ENCODE assay signal across 3 cellular contexts in the genomic region with DNA sequence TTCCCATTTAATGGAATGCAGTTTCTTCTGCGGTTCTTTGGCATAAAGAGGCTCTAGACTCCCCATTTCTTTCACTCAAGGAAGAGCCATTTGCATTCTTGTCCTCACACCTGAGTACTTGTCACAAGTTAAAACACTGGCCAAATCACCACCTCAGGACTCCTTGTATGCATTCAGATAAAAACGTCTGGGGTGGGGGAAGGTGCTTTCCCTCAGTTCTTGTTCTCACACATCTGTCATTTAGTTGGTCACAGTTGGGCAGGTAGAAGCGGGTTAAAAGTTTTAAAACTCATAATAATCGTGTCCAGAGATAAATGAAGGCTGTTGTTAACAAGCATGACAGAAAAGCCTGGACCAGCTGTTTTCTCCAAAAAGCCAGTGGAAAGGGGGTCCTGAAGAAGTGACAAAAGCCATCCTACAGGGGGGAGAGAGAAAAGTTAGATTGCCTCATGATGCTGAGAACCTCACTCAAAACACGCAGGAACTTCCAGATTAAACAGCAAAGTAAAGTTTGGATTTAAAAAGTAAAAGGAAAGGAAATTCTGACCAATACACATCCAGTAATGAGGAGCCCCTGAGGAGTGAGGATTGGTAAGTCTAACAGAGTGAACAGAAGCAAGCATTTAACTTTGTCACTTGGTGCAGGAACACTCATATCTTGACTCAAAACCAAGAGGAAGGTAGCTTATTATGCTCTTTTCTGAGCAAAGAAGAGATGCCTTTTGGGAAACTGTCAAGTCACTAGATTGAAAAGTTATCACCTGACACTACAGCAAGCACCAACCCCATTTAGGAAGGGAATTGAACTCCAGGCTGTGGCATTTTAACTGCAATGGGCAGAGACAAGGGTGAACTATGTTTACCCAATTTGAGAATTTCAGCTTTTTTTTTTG.
TF ChIP-seq lines count a peak whose summit lies in the region.

No MANE protein-coding gene starts in this region.

TF ChIP-seq in GM12878, 131 proteins besides CTCF, POLR2A, EP300 and RAD21 (continues in another document):
- TF ChIP-seq MTA2 (IDR thresholded peaks at IDR 0.05; ENCODE audit: low read depth): peak; percentile 93
- peak; percentile 84 for TF ChIP-seq FOXM1 (IDR thresholded peaks at IDR 0.05; ENCODE audit: low read depth, low read length)
- TF ChIP-seq, protein P1, sequence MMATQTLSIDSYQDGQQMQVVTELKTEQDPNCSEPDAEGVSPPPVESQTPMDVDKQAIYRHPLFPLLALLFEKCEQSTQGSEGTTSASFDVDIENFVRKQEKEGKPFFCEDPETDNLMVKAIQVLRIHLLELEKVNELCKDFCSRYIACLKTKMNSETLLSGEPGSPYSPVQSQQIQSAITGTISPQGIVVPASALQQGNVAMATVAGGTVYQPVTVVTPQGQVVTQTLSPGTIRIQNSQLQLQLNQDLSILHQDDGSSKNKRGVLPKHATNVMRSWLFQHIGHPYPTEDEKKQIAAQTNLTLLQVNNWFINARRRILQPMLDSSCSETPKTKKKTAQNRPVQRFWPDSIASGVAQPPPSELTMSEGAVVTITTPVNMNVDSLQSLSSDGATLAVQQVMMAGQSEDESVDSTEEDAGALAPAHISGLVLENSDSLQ (IDR thresholded peaks at IDR 0.05): peak; percentile 33
- TF ChIP-seq, protein P2, sequence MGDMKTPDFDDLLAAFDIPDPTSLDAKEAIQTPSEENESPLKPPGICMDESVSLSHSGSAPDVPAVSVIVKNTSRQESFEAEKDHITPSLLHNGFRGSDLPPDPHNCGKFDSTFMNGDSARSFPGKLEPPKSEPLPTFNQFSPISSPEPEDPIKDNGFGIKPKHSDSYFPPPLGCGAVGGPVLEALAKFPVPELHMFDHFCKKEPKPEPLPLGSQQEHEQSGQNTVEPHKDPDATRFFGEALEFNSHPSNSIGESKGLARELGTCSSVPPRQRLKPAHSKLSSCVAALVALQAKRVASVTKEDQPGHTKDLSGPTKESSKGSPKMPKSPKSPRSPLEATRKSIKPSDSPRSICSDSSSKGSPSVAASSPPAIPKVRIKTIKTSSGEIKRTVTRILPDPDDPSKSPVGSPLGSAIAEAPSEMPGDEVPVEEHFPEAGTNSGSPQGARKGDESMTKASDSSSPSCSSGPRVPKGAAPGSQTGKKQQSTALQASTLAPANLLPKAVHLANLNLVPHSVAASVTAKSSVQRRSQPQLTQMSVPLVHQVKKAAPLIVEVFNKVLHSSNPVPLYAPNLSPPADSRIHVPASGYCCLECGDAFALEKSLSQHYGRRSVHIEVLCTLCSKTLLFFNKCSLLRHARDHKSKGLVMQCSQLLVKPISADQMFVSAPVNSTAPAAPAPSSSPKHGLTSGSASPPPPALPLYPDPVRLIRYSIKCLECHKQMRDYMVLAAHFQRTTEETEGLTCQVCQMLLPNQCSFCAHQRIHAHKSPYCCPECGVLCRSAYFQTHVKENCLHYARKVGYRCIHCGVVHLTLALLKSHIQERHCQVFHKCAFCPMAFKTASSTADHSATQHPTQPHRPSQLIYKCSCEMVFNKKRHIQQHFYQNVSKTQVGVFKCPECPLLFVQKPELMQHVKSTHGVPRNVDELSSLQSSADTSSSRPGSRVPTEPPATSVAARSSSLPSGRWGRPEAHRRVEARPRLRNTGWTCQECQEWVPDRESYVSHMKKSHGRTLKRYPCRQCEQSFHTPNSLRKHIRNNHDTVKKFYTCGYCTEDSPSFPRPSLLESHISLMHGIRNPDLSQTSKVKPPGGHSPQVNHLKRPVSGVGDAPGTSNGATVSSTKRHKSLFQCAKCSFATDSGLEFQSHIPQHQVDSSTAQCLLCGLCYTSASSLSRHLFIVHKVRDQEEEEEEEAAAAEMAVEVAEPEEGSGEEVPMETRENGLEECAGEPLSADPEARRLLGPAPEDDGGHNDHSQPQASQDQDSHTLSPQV (IDR thresholded peaks at IDR 0.05): peak; percentile 16; the same call in 1 of the 2 replicates
- peak; percentile 90 for TF ChIP-seq BCL11A (IDR thresholded peaks at IDR 0.05; ENCODE audit: low read depth, low read length)
- TF ChIP-seq, protein P3, sequence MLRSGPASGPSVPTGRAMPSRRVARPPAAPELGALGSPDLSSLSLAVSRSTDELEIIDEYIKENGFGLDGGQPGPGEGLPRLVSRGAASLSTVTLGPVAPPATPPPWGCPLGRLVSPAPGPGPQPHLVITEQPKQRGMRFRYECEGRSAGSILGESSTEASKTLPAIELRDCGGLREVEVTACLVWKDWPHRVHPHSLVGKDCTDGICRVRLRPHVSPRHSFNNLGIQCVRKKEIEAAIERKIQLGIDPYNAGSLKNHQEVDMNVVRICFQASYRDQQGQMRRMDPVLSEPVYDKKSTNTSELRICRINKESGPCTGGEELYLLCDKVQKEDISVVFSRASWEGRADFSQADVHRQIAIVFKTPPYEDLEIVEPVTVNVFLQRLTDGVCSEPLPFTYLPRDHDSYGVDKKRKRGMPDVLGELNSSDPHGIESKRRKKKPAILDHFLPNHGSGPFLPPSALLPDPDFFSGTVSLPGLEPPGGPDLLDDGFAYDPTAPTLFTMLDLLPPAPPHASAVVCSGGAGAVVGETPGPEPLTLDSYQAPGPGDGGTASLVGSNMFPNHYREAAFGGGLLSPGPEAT (IDR thresholded peaks at IDR 0.05; ENCODE audit: low read depth): peak; percentile 91

TF ChIP-seq in SK-N-SH, 30 proteins besides CTCF, POLR2A, EP300 and RAD21:
- TF ChIP-seq, protein P4, sequence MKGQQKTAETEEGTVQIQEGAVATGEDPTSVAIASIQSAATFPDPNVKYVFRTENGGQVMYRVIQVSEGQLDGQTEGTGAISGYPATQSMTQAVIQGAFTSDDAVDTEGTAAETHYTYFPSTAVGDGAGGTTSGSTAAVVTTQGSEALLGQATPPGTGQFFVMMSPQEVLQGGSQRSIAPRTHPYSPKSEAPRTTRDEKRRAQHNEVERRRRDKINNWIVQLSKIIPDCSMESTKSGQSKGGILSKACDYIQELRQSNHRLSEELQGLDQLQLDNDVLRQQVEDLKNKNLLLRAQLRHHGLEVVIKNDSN (IDR thresholded peaks at IDR 0.05; ENCODE audit: borderline replicate concordance, low read depth): no peak
- TF ChIP-seq MXI1 (IDR thresholded peaks at IDR 0.05; ENCODE audit: low read depth, low read length): no peak
- TF ChIP-seq TAF1 (IDR thresholded peaks at IDR 0.05; ENCODE audit: borderline replicate concordance, low read depth, low read length): no peak

TF ChIP-seq in HepG2, 621 proteins besides CTCF, POLR2A, EP300 and RAD21:
- TF ChIP-seq ZNF530 (CRISPR knock-in tag; IDR thresholded peaks at IDR 0.05; ENCODE audit: low read depth) (no peak), ZNF703 (CRISPR knock-in tag; IDR thresholded peaks at IDR 0.05; ENCODE audit: borderline replicate concordance) (no peak), POLR2AphosphoS2 (IDR thresholded peaks at IDR 0.05; ENCODE audit: low read depth, low read length) (no peak), ZNF274 (CRISPR knock-in tag; IDR thresholded peaks at IDR 0.05) (no peak), MATR3 (CRISPR knock-in tag; IDR thresholded peaks at IDR 0.05) (no peak), KLF9 (CRISPR knock-in tag; IDR thresholded peaks at IDR 0.05; ENCODE audit: low read depth) (no peak), ZNF816 (CRISPR knock-in tag; IDR thresholded peaks at IDR 0.05; ENCODE audit: borderline replicate concordance) (no peak), ZNF660 (CRISPR knock-in tag; IDR thresholded peaks at IDR 0.05; ENCODE audit: borderline replicate concordance, low read depth) (no peak), SRF (IDR thresholded peaks at IDR 0.05; ENCODE audit: low read depth, low read length) (no peak), SMYD3 (CRISPR knock-in tag; IDR thresholded peaks at IDR 0.05) (no peak), FOXJ3 (CRISPR knock-in tag; IDR thresholded peaks at IDR 0.05; ENCODE audit: borderline replicate concordance) (no peak), ATF7 (IDR thresholded peaks at IDR 0.05) (no peak), ATF7 (CRISPR knock-in tag; IDR thresholded peaks at IDR 0.05) (no peak), ZFP36L1 (CRISPR knock-in tag; IDR thresholded peaks at IDR 0.05) (no peak), KMT2A (CRISPR knock-in tag; IDR thresholded peaks at IDR 0.05) (no peak), ZNF607 (CRISPR knock-in tag; IDR thresholded peaks at IDR 0.05; ENCODE audit: borderline replicate concordance) (no peak), ZSCAN20 (CRISPR knock-in tag; IDR thresholded peaks at IDR 0.05; ENCODE audit: borderline replicate concordance) (no peak), MXD4 (CRISPR knock-in tag; IDR thresholded peaks at IDR 0.05) (no peak)
- TF ChIP-seq, protein P5, sequence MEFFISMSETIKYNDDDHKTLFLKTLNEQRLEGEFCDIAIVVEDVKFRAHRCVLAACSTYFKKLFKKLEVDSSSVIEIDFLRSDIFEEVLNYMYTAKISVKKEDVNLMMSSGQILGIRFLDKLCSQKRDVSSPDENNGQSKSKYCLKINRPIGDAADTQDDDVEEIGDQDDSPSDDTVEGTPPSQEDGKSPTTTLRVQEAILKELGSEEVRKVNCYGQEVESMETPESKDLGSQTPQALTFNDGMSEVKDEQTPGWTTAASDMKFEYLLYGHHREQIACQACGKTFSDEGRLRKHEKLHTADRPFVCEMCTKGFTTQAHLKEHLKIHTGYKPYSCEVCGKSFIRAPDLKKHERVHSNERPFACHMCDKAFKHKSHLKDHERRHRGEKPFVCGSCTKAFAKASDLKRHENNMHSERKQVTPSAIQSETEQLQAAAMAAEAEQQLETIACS (CRISPR knock-in tag; IDR thresholded peaks at IDR 0.05): no peak
- TF ChIP-seq, protein P6, sequence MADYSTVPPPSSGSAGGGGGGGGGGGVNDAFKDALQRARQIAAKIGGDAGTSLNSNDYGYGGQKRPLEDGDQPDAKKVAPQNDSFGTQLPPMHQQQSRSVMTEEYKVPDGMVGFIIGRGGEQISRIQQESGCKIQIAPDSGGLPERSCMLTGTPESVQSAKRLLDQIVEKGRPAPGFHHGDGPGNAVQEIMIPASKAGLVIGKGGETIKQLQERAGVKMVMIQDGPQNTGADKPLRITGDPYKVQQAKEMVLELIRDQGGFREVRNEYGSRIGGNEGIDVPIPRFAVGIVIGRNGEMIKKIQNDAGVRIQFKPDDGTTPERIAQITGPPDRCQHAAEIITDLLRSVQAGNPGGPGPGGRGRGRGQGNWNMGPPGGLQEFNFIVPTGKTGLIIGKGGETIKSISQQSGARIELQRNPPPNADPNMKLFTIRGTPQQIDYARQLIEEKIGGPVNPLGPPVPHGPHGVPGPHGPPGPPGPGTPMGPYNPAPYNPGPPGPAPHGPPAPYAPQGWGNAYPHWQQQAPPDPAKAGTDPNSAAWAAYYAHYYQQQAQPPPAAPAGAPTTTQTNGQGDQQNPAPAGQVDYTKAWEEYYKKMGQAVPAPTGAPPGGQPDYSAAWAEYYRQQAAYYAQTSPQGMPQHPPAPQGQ (CRISPR knock-in tag; IDR thresholded peaks at IDR 0.05; ENCODE audit: borderline replicate concordance): no peak
- TF ChIP-seq, protein P7, sequence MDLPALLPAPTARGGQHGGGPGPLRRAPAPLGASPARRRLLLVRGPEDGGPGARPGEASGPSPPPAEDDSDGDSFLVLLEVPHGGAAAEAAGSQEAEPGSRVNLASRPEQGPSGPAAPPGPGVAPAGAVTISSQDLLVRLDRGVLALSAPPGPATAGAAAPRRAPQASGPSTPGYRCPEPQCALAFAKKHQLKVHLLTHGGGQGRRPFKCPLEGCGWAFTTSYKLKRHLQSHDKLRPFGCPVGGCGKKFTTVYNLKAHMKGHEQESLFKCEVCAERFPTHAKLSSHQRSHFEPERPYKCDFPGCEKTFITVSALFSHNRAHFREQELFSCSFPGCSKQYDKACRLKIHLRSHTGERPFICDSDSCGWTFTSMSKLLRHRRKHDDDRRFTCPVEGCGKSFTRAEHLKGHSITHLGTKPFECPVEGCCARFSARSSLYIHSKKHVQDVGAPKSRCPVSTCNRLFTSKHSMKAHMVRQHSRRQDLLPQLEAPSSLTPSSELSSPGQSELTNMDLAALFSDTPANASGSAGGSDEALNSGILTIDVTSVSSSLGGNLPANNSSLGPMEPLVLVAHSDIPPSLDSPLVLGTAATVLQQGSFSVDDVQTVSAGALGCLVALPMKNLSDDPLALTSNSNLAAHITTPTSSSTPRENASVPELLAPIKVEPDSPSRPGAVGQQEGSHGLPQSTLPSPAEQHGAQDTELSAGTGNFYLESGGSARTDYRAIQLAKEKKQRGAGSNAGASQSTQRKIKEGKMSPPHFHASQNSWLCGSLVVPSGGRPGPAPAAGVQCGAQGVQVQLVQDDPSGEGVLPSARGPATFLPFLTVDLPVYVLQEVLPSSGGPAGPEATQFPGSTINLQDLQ (CRISPR knock-in tag; IDR thresholded peaks at IDR 0.05): no peak
